Comparison of ENCODE assay signal across 9 cellular contexts in the genomic region with DNA sequence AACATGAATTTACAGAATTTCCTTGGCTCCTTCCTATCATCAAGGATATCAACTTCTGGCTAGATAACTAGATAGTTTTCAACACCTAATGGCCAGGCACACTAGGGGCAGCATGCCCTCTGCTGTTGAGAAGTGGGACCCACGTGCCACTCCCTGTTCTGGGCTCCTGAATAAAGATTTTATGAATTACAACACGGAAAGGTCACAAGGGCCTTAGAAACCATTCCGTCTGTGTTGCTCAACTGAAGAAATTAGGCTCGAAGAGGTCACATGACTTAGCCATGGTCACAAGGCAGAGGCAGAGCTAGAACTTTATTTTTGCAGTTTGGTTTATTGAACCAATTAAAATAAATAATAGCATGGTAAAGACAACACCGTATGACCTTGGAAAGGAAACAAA. TPM values are rescaled to one million over a fixed set of nuclear protein-coding genes. Genes with fewer than 3 reads are reported as not detected.
A peak's percentile ranks its signal among the peaks of the same experiment; 100 is the strongest.
DNase-seq lines count a peak whose midpoint lies in the region; ATAC-seq, FAIRE-seq and TF ChIP-seq lines count a peak whose summit lies in the region.
"Had no signal": no experiment of that assay in that cellular context is flagged by ENCODE, and none has a peak within 500 bp of the region (broad histone marks: within the 10 kb centered on the region; RNA-seq: fewer than 3 reads in every experiment).

No MANE protein-coding gene starts in this region.

- H3K9ac ChIP-seq in Karpas-422 (ENCODE audit: low read length) (no peak overlapping the region), colonic mucosa (ENCODE audit: low read depth in 2 of 2, low read length in 2 of 2) (no peak overlapping the region), liver (ENCODE audit: low read depth in 1 of 2, low read length in 2 of 2) (no peak overlapping the region)

- no peaks in the 10 kb centered on the region for H3K9me3 ChIP-seq in Karpas-422 (ENCODE audit: low read length)
- H3K9me3 ChIP-seq in colonic mucosa: no peaks in the 10 kb centered on the region
- H3K9me3 ChIP-seq in liver (ENCODE audit: control insufficient read depth in 4 of 4, low read length in 3 of 4): no peaks in the 10 kb centered on the region

- no peaks in the 10 kb centered on the region for H3K9me2 ChIP-seq in Karpas-422 (replicated peaks; ENCODE audit: insufficient read depth, low read length)

- H3K4me2 ChIP-seq in Karpas-422 (ENCODE audit: low read depth, low read length, poor library complexity, severe bottlenecking): peak overlapping the region; percentile 40

- H3K4me1 ChIP-seq in Karpas-422 (ENCODE audit: low read length) (peaks cover 25% of the 10 kb centered on the region), colonic mucosa (no peaks in the 10 kb centered on the region), liver (ENCODE audit: control insufficient read depth in 4 of 4, insufficient read depth in 4 of 4, low read length in 3 of 4) (peaks cover 1 to 6% (median 4%) of the 10 kb centered on the region in 4 donors)

- no peak for FAIRE-seq in urothelium cell line (lab: Jason Lieb, UNC)

- peak; percentile 35 for TF ChIP-seq CTCF in colonic mucosa (IDR thresholded peaks at IDR 0.05)
- peak; percentile 36 for TF ChIP-seq CTCF in liver (IDR thresholded peaks at IDR 0.05; ENCODE audit: low read depth, low read length, missing input control)

- no peaks in the 10 kb centered on the region for H3K36me3 ChIP-seq in Karpas-422 (ENCODE audit: insufficient read depth, low read length)
- H3K36me3 ChIP-seq in colonic mucosa: no peaks in the 10 kb centered on the region
- H3K36me3 ChIP-seq in liver (ENCODE audit: control insufficient read depth in 4 of 4, insufficient read depth in 3 of 4, low read depth in 1 of 4, low read length in 3 of 4): no peaks in the 10 kb centered on the region

- 13% methylated on average over 5 of the region's 5 CpGs for WGBS in liver

- H4K20me1 ChIP-seq in Karpas-422 (ENCODE audit: insufficient read depth, low read depth, low read length): peaks cover 24% of the 10 kb centered on the region

- H3K27ac ChIP-seq in Karpas-422 (ENCODE audit: low read length) (no peak overlapping the region), colonic mucosa (no peak overlapping the region), liver (ENCODE audit: low read depth in 1 of 2, low read length in 2 of 2) (no peak overlapping the region)

- no peaks in the 10 kb centered on the region for H3K27me3 ChIP-seq in Karpas-422 (ENCODE audit: low read length)
- no peaks in the 10 kb centered on the region for H3K27me3 ChIP-seq in colonic mucosa
- H3K27me3 ChIP-seq in liver (ENCODE audit: control insufficient read depth in 4 of 4, insufficient read depth in 4 of 4, low read length in 3 of 4): no peaks in the 10 kb centered on the region

- peak; percentile 0 for DNase-seq in NK-92 treated with Interleukin-12 subunit alpha and Interleukin-12 subunit beta, amount 100 ng/mL, for 24 hours (lab: John Stamatoyannopoulos, UW)
- DNase-seq in NK-92 (lab: John Stamatoyannopoulos, UW; ENCODE audit: unreplicated experiment) (no peak), Karpas-422 (peak; percentile 89), SHP77 (lab: John Stamatoyannopoulos, UW) (peak; percentile 61 to 63), colonic mucosa (peak; percentile 41), urothelium cell line (ENCODE audit: low spot score) (peak; percentile 62)

- H2AFZ ChIP-seq in Karpas-422 (ENCODE audit: low read length): no peak overlapping the region

- H3K79me2 ChIP-seq in Karpas-422 (ENCODE audit: low read length): no peaks in the 10 kb centered on the region

- intact Hi-C loops in colonic mucosa (cut with DNase I): loop anchor here (5.0 kb wide), 1 partner anchor 147 kb away; no protein-coding TSS in a partner anchor

- H3K4me3 ChIP-seq in Karpas-422 (ENCODE audit: low read length) (no peak overlapping the region), colonic mucosa (no peak overlapping the region), liver (ENCODE audit: low read depth in 1 of 3, low read length in 3 of 3) (no peak overlapping the region)

- peak; percentile 68 to 77 for TF ChIP-seq RAD21 in liver (IDR thresholded peaks at IDR 0.05)

- ATAC-seq in HG03159 (IDR thresholded peaks at IDR 0.05; ENCODE audit: unreplicated experiment): no peak
- ATAC-seq: CD8-positive, alpha-beta T cell had no signal

TF ChIP-seq in liver, 16 proteins besides CTCF, POLR2A, EP300 and RAD21:
- TF ChIP-seq SP1 (IDR thresholded peaks at IDR 0.05) (peak; percentile 33), HNF4G (IDR thresholded peaks at IDR 0.05) (no peak), GABPA (IDR thresholded peaks at IDR 0.05 in 1 of 2, conservative IDR thresholded peaks at IDR 0.05 in 1 of 2) (no peak), JUND (IDR thresholded peaks at IDR 0.05) (peak in 1 of 2 donors; percentile 21), YY1 (IDR thresholded peaks at IDR 0.05) (peak; percentile 30), REST (IDR thresholded peaks at IDR 0.05) (no peak), MAX (IDR thresholded peaks at IDR 0.05) (peak; percentile 38), NR2F2 (IDR thresholded peaks at IDR 0.05) (peak; percentile 70), RXRA (IDR thresholded peaks at IDR 0.05) (peak; percentile 37 to 58), TAF1 (conservative IDR thresholded peaks at IDR 0.05) (no peak), HNF4A (conservative IDR thresholded peaks at IDR 0.05) (peak in 1 of 2 donors; percentile 30)
- TF ChIP-seq, protein P1, sequence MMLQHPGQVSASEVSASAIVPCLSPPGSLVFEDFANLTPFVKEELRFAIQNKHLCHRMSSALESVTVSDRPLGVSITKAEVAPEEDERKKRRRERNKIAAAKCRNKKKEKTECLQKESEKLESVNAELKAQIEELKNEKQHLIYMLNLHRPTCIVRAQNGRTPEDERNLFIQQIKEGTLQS (IDR thresholded peaks at IDR 0.05): no peak

RNA-seq across cellular contexts. Expression of gene PRCP, which starts 36.0 kb away (rescaled TPM):
- total RNA-seq in Karpas-422 (2014; rRNA removed; shearing (Covaris generic); ENCODE audit: low replicate concordance): 17.9 and 46.1 TPM in 2 replicates
- total RNA-seq in colonic mucosa: 10 to 100 TPM; 24.9 to 41.3 TPM
- 10 to 100 TPM; 27.3 to 38.7 TPM for total RNA-seq in liver
- 10 to 100 TPM; 43.8 to 55.2 TPM for polyA plus RNA-seq in liver

RNA-seq across cellular contexts. Expression of gene DDIAS, which starts 37.3 kb away (rescaled TPM):
- total RNA-seq in Karpas-422 (2014; rRNA removed; shearing (Covaris generic); ENCODE audit: low replicate concordance): 9.3 and 26.8 TPM in 2 replicates
- 1 to 10 TPM; 2.5 to 7.8 TPM for total RNA-seq in colonic mucosa
- total RNA-seq in liver: 1 to 10 TPM in 1 of 2 donors, under 1 TPM in 1; 0.25 to 8.4 TPM
- under 1 TPM; 0.32 to 0.62 TPM for polyA plus RNA-seq in liver
